8 cellular contexts compared by ENCODE assay signal in the genomic region with DNA sequence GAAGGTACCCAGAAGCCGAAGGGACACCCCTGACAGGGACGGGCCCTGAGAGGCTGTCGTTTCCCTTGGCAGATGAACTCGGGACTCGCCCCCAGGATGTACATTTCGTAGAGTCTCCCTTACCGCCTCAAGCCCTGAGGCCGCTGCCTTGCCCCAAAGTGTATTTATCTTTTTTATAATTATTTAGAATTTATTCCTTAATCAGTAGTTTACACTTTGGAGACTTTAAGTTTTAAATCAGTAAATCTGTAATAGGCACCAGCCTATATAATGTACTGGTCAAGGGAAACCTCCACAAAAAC. TPM values are rescaled to one million over a fixed set of nuclear protein-coding genes. Genes with fewer than 3 reads are reported as not detected.
A peak's percentile ranks its signal among the peaks of the same experiment; 100 is the strongest.
DNase-seq lines count a peak whose midpoint lies in the region; ATAC-seq and TF ChIP-seq lines count a peak whose summit lies in the region.

No MANE protein-coding gene starts in this region.

- peak overlapping the region; percentile 91 for H3K4me3 Mint-ChIP-seq in T-helper 17 cell
- peak overlapping the region; percentile 80 for H3K4me3 Mint-ChIP-seq in stimulated activated effector memory CD8-positive, alpha-beta T cell treated with anti-CD3 and anti-CD28 coated beads, Interleukin-12 subunit alpha, Interleukin-12 subunit beta, amount 100 ng/mL, for 72 hours

- H3K27ac ChIP-seq in right atrium auricular region: peak overlapping the region; percentile 97 to 98

- H3K27me3 Mint-ChIP-seq in T-helper 17 cell: no peaks in the 10 kb centered on the region

- peaks cover 29% of the 10 kb centered on the region for H3K4me1 Mint-ChIP-seq in T-helper 17 cell
- H3K4me1 Mint-ChIP-seq in stimulated activated effector memory CD8-positive, alpha-beta T cell treated with anti-CD3 and anti-CD28 coated beads, Interleukin-12 subunit alpha, Interleukin-12 subunit beta, amount 100 ng/mL, for 72 hours: peaks cover 40% of the 10 kb centered on the region

- ATAC-seq in GM19043 (IDR thresholded peaks at IDR 0.05; ENCODE audit: low read depth, unreplicated experiment) (peak; percentile 32), HG03159 (IDR thresholded peaks at IDR 0.05; ENCODE audit: unreplicated experiment) (peak; percentile 43), T-helper 17 cell (no peak)
- peak; percentile 74 for ATAC-seq in stimulated activated effector memory CD8-positive, alpha-beta T cell treated with anti-CD3 and anti-CD28 coated beads, Interleukin-12 subunit alpha, Interleukin-12 subunit beta, amount 100 ng/mL, for 72 hours

- peaks cover 2% of the 10 kb centered on the region for H3K36me3 Mint-ChIP-seq in T-helper 17 cell (ENCODE audit: low read depth)
- H3K36me3 Mint-ChIP-seq in stimulated activated effector memory CD8-positive, alpha-beta T cell treated with anti-CD3 and anti-CD28 coated beads, Interleukin-12 subunit alpha, Interleukin-12 subunit beta, amount 100 ng/mL, for 72 hours: peaks cover 35% of the 10 kb centered on the region

- H3K9me3 ChIP-seq in T-helper 17 cell (ENCODE audit: control insufficient read depth, low read length, poor library complexity, severe bottlenecking): no peaks in the 10 kb centered on the region
- no peaks in the 10 kb centered on the region for H3K9me3 ChIP-seq in right atrium auricular region

- DNase-seq in AG09309 (ENCODE audit: low read depth) (no peak), T-helper 17 cell (no peak), right atrium auricular region (ENCODE audit: low spot score) (no peak), HK-2 (ENCODE audit: unreplicated experiment) (no peak)
- no peak for DNase-seq in stimulated activated effector memory CD8-positive, alpha-beta T cell treated with anti-CD3 and anti-CD28 coated beads, Interleukin-12 subunit alpha, Interleukin-12 subunit beta, amount 100 ng/mL, for 72 hours (ENCODE audit: low spot score in 2 of 2)
- DNase-seq in activated CD4-positive, CD25-positive, alpha-beta regulatory T cell (lab: John Stamatoyannopoulos, UW): no peak

- H3K4me1 ChIP-seq in right atrium auricular region: peaks cover 0 to 23% of the 10 kb centered on the region in 2 donors

- H3K27me3 ChIP-seq in right atrium auricular region: no peaks in the 10 kb centered on the region

- no peaks in the 10 kb centered on the region for H3K36me3 ChIP-seq in right atrium auricular region

- no peaks in the 10 kb centered on the region for H3K9me3 Mint-ChIP-seq in stimulated activated effector memory CD8-positive, alpha-beta T cell treated with anti-CD3 and anti-CD28 coated beads, Interleukin-12 subunit alpha, Interleukin-12 subunit beta, amount 100 ng/mL, for 72 hours

- TF ChIP-seq CTCF in AG09309 (IDR thresholded peaks at IDR 0.05; ENCODE audit: control insufficient read depth, insufficient read depth, low read depth, low read length, missing control alignments): no peak
- no peak for TF ChIP-seq CTCF in right atrium auricular region (IDR thresholded peaks at IDR 0.05)

- H3K4me3 ChIP-seq in AG09309 (ENCODE audit: control insufficient read depth, low read depth, low read length) (peak overlapping the region; percentile 79), right atrium auricular region (peak overlapping the region; percentile 79 to 83)

- H3K27ac Mint-ChIP-seq in T-helper 17 cell: peak overlapping the region; percentile 90
- H3K27ac Mint-ChIP-seq in stimulated activated effector memory CD8-positive, alpha-beta T cell treated with anti-CD3 and anti-CD28 coated beads, Interleukin-12 subunit alpha, Interleukin-12 subunit beta, amount 100 ng/mL, for 72 hours: peak overlapping the region; percentile 93

RNA-seq across cellular contexts. Expression of a gene that starts 0.7 kb away (rescaled TPM):
- total RNA-seq in T-helper 17 cell: 10 to 100 TPM; 15.3 to 19.8 TPM
- total RNA-seq in right atrium auricular region: 10 to 100 TPM; 14.6 to 15.4 TPM
